8 cellular contexts compared by ENCODE assay signal in genomic region chr12:62640910-62641448, GRCh38.
DNase-seq lines count a peak whose midpoint lies in the region; ATAC-seq and TF ChIP-seq lines count a peak whose summit lies in the region.

No MANE protein-coding gene starts in this region.

- TF ChIP-seq CTCF in foreskin keratinocyte (conservative IDR thresholded peaks at IDR 0.05) (no peak), OCI-LY7 (conservative IDR thresholded peaks at IDR 0.05; ENCODE audit: low read length) (no peak)

- no peak overlapping the region for H3K4me3 ChIP-seq in SJSA1
- no peak overlapping the region for H3K4me3 ChIP-seq in OCI-LY7 (ENCODE audit: low read depth, low read length, poor library complexity, severe bottlenecking)

- no peak overlapping the region for H3K4me2 ChIP-seq in OCI-LY7 (ENCODE audit: low read length)

- H4K20me1 ChIP-seq in OCI-LY7 (ENCODE audit: insufficient read depth, low read length) = no peaks in the 10 kb centered on the region

- no peaks in the 10 kb centered on the region for H3K79me2 ChIP-seq in OCI-LY7 (ENCODE audit: insufficient read depth, low read depth, low read length)

- H2AFZ ChIP-seq in OCI-LY7 (ENCODE audit: low read length) = no peak overlapping the region; the same call in 1 of the 2 replicates

- H3K27me3 ChIP-seq in SJSA1 (replicated peaks) (no peaks in the 10 kb centered on the region), foreskin keratinocyte (no peaks in the 10 kb centered on the region)

- H3K4me1 ChIP-seq in SJSA1 (replicated peaks) = peaks cover 22% of the 10 kb centered on the region
- no peaks in the 10 kb centered on the region for H3K4me1 ChIP-seq in foreskin keratinocyte
- H3K4me1 ChIP-seq in OCI-LY7 (ENCODE audit: insufficient read depth, low read length, poor library complexity, severe bottlenecking) = no peaks in the 10 kb centered on the region

- H3K27ac ChIP-seq in SJSA1 (peak overlapping the region; percentile 77), foreskin keratinocyte (no peak overlapping the region), OCI-LY7 (ENCODE audit: low read depth, low read length, poor library complexity, severe bottlenecking) (no peak overlapping the region)

- H3K9me2 ChIP-seq in OCI-LY7 (ENCODE audit: insufficient read depth, low read length) = no peaks in the 10 kb centered on the region

- peak; percentile 90 for ATAC-seq in GM18873 (IDR thresholded peaks at IDR 0.05; ENCODE audit: low FRiP score, unreplicated experiment)
- peak; percentile 62 for ATAC-seq in HG02763 (IDR thresholded peaks at IDR 0.05; ENCODE audit: unreplicated experiment)
- peak; percentile 64 for ATAC-seq in foreskin keratinocyte
- ATAC-seq in left ventricle myocardium superior = no peak

- CTCF ChIA-PET in OCI-LY7 (lab: Charles Lee; ENCODE audit: unreplicated experiment) = no interaction called here

- POLR2A ChIA-PET in OCI-LY7 (lab: Charles Lee) = interaction anchor here (0.6 kb wide), 3 partner anchors 10 to 257 kb away, joined by 3 to 4 read pairs (median 4); no protein-coding TSS in a partner anchor

- no TSS peak for BruUV-seq in OCI-LY7 (replicated peaks; lab: Mats Ljungman, UMichigan)

- H3K9me3 ChIP-seq in SJSA1 (replicated peaks) (no peaks in the 10 kb centered on the region), OCI-LY7 (ENCODE audit: low read length) (no peaks in the 10 kb centered on the region)

- intact Hi-C loops in OCI-LY7 (cut with micrococcal nuclease; ENCODE audit: unreplicated experiment) = no loop called here
- intact Hi-C loops in left ventricle myocardium superior (cut with micrococcal nuclease) = no loop called here

- no peaks in the 10 kb centered on the region for H3K36me3 ChIP-seq in SJSA1
- no peaks in the 10 kb centered on the region for H3K36me3 ChIP-seq in OCI-LY7 (ENCODE audit: insufficient read depth, low read length)

- peak in 1 of 2 experiments; percentile 60 for DNase-seq in SJSA1 (ENCODE audit: low read depth in 1 of 2, low spot score in 2 of 2)
- DNase-seq in foreskin keratinocyte = no peak
- DNase-seq in OCI-LY7 (ENCODE audit: low spot score) = no peak
- DNase-seq in NAMALWA (ENCODE audit: low spot score) = no peak
- DNase-seq in left ventricle myocardium superior = no peak
- DNase-seq in NCI-H1092 (lab: John Stamatoyannopoulos, UW) = no peak
